ENCODE assay signal across 8 cellular contexts in genomic region chr10:52232561-52233350, GRCh38.
DNase-seq lines count a peak whose midpoint lies in the region; ATAC-seq lines count a peak whose summit lies in the region.

No MANE protein-coding gene starts in this region.

- H3K9me3 Mint-ChIP-seq in activated CD4-positive, alpha-beta T cell treated with anti-CD3 and anti-CD28 coated beads for 36 hours (ENCODE audit: low read depth): no peaks in the 10 kb centered on the region

- intact Hi-C loops in activated CD4-positive, alpha-beta T cell treated with anti-CD3 and anti-CD28 coated beads for 36 hours (cut with DNase I, micrococcal nuclease): loop anchor here in 1 of 2 experiments (2.0 kb wide), 1 partner anchor 14 kb away; no protein-coding TSS in a partner anchor

- peaks cover 6% of the 10 kb centered on the region for H3K4me1 Mint-ChIP-seq in activated CD4-positive, alpha-beta T cell treated with anti-CD3 and anti-CD28 coated beads for 36 hours
- peaks cover 8% of the 10 kb centered on the region for H3K4me1 Mint-ChIP-seq in T-helper 17 cell

- H3K4me3 Mint-ChIP-seq in activated CD4-positive, alpha-beta T cell treated with anti-CD3 and anti-CD28 coated beads for 36 hours: peak overlapping the region; percentile 36
- peak overlapping the region; percentile 75 for H3K4me3 Mint-ChIP-seq in T-helper 17 cell

- peaks cover 5% of the 10 kb centered on the region for H3K27me3 Mint-ChIP-seq in activated CD4-positive, alpha-beta T cell treated with anti-CD3 and anti-CD28 coated beads for 36 hours
- H3K27me3 Mint-ChIP-seq in T-helper 17 cell: peaks cover 13% of the 10 kb centered on the region

- POLR2A ChIA-PET in activated CD4-positive, alpha-beta T cell treated with anti-CD3 and anti-CD28 coated beads for 36 hours (lab: Charles Lee): no interaction called here

- CTCF ChIA-PET in activated CD4-positive, alpha-beta T cell treated with anti-CD3 and anti-CD28 coated beads for 36 hours (lab: Charles Lee): no interaction called here

- no peak overlapping the region for H3K27ac ChIP-seq in iPS-20b (ENCODE audit: low read length)
- H3K27ac ChIP-seq in effector memory CD4-positive, alpha-beta T cell (ENCODE audit: insufficient read depth, low read length, poor library complexity, severe bottlenecking): no peak overlapping the region

- H3K9me3 ChIP-seq in T-helper 17 cell (ENCODE audit: control insufficient read depth, low read length, poor library complexity, severe bottlenecking) (no peaks in the 10 kb centered on the region), iPS-20b (ENCODE audit: insufficient read depth, low read depth, low read length) (no peaks in the 10 kb centered on the region)
- no peaks in the 10 kb centered on the region for H3K9me3 ChIP-seq in effector memory CD4-positive, alpha-beta T cell (ENCODE audit: control insufficient read depth, low read length)

- peaks cover 4% of the 10 kb centered on the region; the same call in 1 of the 2 replicates for H3K27me3 ChIP-seq in iPS-20b (ENCODE audit: insufficient read depth, low read length)
- no peaks in the 10 kb centered on the region for H3K27me3 ChIP-seq in effector memory CD4-positive, alpha-beta T cell (replicated peaks; ENCODE audit: control insufficient read depth, insufficient read depth, low read length, poor library complexity, severe bottlenecking)

- no peak for DNase-seq in activated CD4-positive, alpha-beta T cell treated with anti-CD3 and anti-CD28 coated beads for 36 hours
- no peak for DNase-seq in activated CD4-positive, alpha-beta T cell treated with anti-CD3 and anti-CD28 coated beads for 48 hours
- DNase-seq in T-helper 17 cell (no peak), NK-92 (lab: John Stamatoyannopoulos, UW; ENCODE audit: unreplicated experiment) (no peak), hepatic stellate cell (ENCODE audit: low spot score) (no peak)
- DNase-seq in effector memory CD4-positive, alpha-beta T cell: no peak

- no peak overlapping the region for H3K27ac Mint-ChIP-seq in activated CD4-positive, alpha-beta T cell treated with anti-CD3 and anti-CD28 coated beads for 36 hours
- no peak overlapping the region for H3K27ac Mint-ChIP-seq in T-helper 17 cell

- no peaks in the 10 kb centered on the region for H3K36me3 ChIP-seq in iPS-20b (ENCODE audit: insufficient read depth, low read depth, low read length)
- H3K36me3 ChIP-seq in effector memory CD4-positive, alpha-beta T cell (ENCODE audit: control insufficient read depth, insufficient read depth, low read length): no peaks in the 10 kb centered on the region

- ATAC-seq in activated CD4-positive, alpha-beta T cell treated with anti-CD3 and anti-CD28 coated beads for 36 hours: no peak
- ATAC-seq in HG03045 (IDR thresholded peaks at IDR 0.05; ENCODE audit: unreplicated experiment): peak; percentile 91
- ATAC-seq in T-helper 17 cell: no peak

- peak overlapping the region; percentile 61 for H3K4me3 ChIP-seq in iPS-20b (ENCODE audit: low read length)
- no peak overlapping the region for H3K4me3 ChIP-seq in effector memory CD4-positive, alpha-beta T cell (ENCODE audit: insufficient read depth, low read depth, low read length, poor library complexity, severe bottlenecking)

- no peaks in the 10 kb centered on the region for H3K4me1 ChIP-seq in iPS-20b (ENCODE audit: insufficient read depth, low read length)
- no peaks in the 10 kb centered on the region for H3K4me1 ChIP-seq in effector memory CD4-positive, alpha-beta T cell (ENCODE audit: control insufficient read depth, insufficient read depth, low read length, poor library complexity, severe bottlenecking)

- H3K36me3 Mint-ChIP-seq in activated CD4-positive, alpha-beta T cell treated with anti-CD3 and anti-CD28 coated beads for 36 hours (ENCODE audit: low read depth): no peaks in the 10 kb centered on the region
- H3K36me3 Mint-ChIP-seq in T-helper 17 cell (ENCODE audit: low read depth): peaks cover 2% of the 10 kb centered on the region

- H3K9ac ChIP-seq in iPS-20b (ENCODE audit: low read depth, low read length): peak overlapping the region; percentile 66; the same call in 1 of the 2 replicates
